In the genomic region with DNA sequence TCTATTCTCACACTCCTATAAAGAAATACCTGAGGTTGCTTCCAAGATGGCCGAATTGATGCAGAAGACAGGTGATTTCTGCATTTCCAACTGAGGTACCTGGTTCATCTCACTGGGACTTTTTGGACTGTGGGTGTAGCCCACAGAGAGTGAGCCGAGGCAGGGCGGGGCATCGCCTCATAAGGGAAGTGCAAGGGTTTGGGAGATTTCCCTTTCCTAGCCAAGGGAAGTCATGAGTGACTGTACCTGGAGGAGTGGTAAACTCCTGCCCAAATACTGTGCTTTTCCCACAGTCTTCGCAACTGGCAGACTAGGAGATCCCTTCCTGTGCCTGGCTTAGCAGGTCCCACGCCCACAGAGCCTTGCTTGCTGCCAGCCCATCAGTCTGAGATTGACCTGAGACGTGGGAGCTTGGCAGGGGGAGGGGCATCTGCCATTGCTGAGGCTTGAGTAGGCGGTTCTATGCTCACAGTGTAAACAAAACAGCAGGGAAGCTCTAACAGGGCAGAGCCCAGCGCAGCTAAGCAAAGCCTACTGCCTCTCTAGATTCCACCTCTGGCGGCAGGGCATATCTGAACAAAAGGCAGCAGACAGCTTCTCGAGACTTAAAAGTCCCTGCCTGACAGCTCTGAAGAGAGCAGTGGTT, we compare ENCODE assay signal across 19 cellular contexts.
DNase-seq lines count a peak whose midpoint lies in the region; ATAC-seq, FAIRE-seq and TF ChIP-seq lines count a peak whose summit lies in the region.
"Had no signal": no experiment of that assay in that cellular context is flagged by ENCODE, and none has a peak within 500 bp of the region (broad histone marks: within the 10 kb centered on the region; RNA-seq: fewer than 3 reads in every experiment).

No MANE protein-coding gene starts in this region.

- H3K4me3 ChIP-seq in neuronal stem cell (ENCODE audit: low read length in 2 of 2) (no peak overlapping the region), heart right ventricle (peak overlapping the region in 1 of 10 donors; percentile 11)
- H3K4me3 ChIP-seq: esophagus muscularis mucosa, SJCRH30, thoracic aorta had no signal

- H3K14ac ChIP-seq in neuronal stem cell (ENCODE audit: low read length), result no peak overlapping the region

- no peaks in the 10 kb centered on the region for H3K79me1 ChIP-seq in neuronal stem cell (ENCODE audit: low read depth, low read length)

- WGBS in neuronal stem cell (ENCODE audit: extremely low coverage in 2 of 2, insufficient read length in 2 of 2, insufficient replicate concordance in 1 of 2), 2 donors, result no CpG with 5 or more reads among the region's 11 CpGs
- 65 to 68% methylated on average over 11 of the region's 11 CpGs for WGBS in heart right ventricle, 2 donors

- no peak overlapping the region for H2BK120ac ChIP-seq in neuronal stem cell (ENCODE audit: low read depth, low read length)

- H3K9me3 ChIP-seq in neuronal stem cell (replicated peaks in 1 of 2; ENCODE audit: control insufficient read depth in 2 of 2, insufficient read depth in 1 of 2, low read depth in 1 of 2, low read length in 2 of 2) (peaks cover 0 to 14% of the 10 kb centered on the region in 2 donors), heart right ventricle (peaks cover 0 to 32% (median 4%) of the 10 kb centered on the region in 11 donors)
- H3K9me3 ChIP-seq: SJCRH30, thoracic aorta had no signal

- no peak overlapping the region for H2BK15ac ChIP-seq in neuronal stem cell (ENCODE audit: low read length)

- no peak for TF ChIP-seq POLR2A in H54 (IDR thresholded peaks at IDR 0.05; ENCODE audit: low read depth, low read length)

- no peak overlapping the region for H4K8ac ChIP-seq in neuronal stem cell (ENCODE audit: low read depth, low read length)

- H3K27me3 ChIP-seq in neuronal stem cell (ENCODE audit: control insufficient read depth in 3 of 3, insufficient read depth in 3 of 3, low read depth in 1 of 3, low read length in 3 of 3) (no peaks in the 10 kb centered on the region), heart right ventricle (no peaks in the 10 kb centered on the region)
- H3K27me3 ChIP-seq: esophagus muscularis mucosa, SJCRH30 had no signal

- H3K23ac ChIP-seq in neuronal stem cell (ENCODE audit: low read depth, low read length, poor library complexity), result no peak overlapping the region

- DNase-seq in H54 (ENCODE audit: insufficient read length, low spot score) (peak; percentile 19), NCI-H187 treated with DMSO at 0.1 percent for 48 hours (lab: John Stamatoyannopoulos, UW) (peak; percentile 46), ecto neural progenitor cell (ENCODE audit: low spot score) (peak; percentile 69), neuronal stem cell (ENCODE audit: low spot score) (peak; percentile 20), heart right ventricle (no peak)
- DNase-seq: anterior cingulate cortex; cortex of kidney; left ventricle myocardium superior; NCI-H774; SJCRH30; stimulated activated CD4-positive, alpha-beta T cell treated with anti-CD3 and anti-CD28 coated beads, Interleukin-1b, Interleukin-23, amount 100 ng/mL, for 48 hours; stimulated activated CD8-positive, alpha-beta memory T cell treated with anti-CD3 and anti-CD28 coated beads, Interleukin-4, amount 100 ng/mL, for 48 hours; T1000 had no signal

- FAIRE-seq in H54 (lab: Jason Lieb, UNC), result peak; percentile 57
- FAIRE-seq: GM12891 had no signal

- H3K4me1 ChIP-seq in neuronal stem cell (ENCODE audit: control insufficient read depth in 2 of 2, insufficient read depth in 1 of 2, low read depth in 1 of 2, low read length in 2 of 2) (peaks cover 6 to 7% of the 10 kb centered on the region in 2 donors), heart right ventricle (no peaks in the 10 kb centered on the region)
- H3K4me1 ChIP-seq: esophagus muscularis mucosa, SJCRH30 had no signal

- H3K27ac ChIP-seq in neuronal stem cell (replicated peaks; ENCODE audit: low read length) (no peak overlapping the region), heart right ventricle (no peak overlapping the region)
- H3K27ac ChIP-seq: C4-2B, esophagus muscularis mucosa, SJCRH30, thoracic aorta had no signal

- H3K36me3 ChIP-seq in neuronal stem cell (replicated peaks in 1 of 2; ENCODE audit: control insufficient read depth in 2 of 2, insufficient read depth in 2 of 2, low read length in 2 of 2) (no peaks in the 10 kb centered on the region), heart right ventricle (no peaks in the 10 kb centered on the region)
- H3K36me3 ChIP-seq: esophagus muscularis mucosa, SJCRH30, thoracic aorta had no signal

- no peak overlapping the region for H3K4ac ChIP-seq in neuronal stem cell (ENCODE audit: low read length)

- no peak overlapping the region for H2AK5ac ChIP-seq in neuronal stem cell (ENCODE audit: low read depth, low read length)

- H3K4me2 ChIP-seq in neuronal stem cell (ENCODE audit: insufficient read depth, low read length, poor library complexity, severe bottlenecking), result peak overlapping the region; percentile 18

- no peak for ATAC-seq in GM18517 (IDR thresholded peaks at IDR 0.05; ENCODE audit: unreplicated experiment)
- no peak for ATAC-seq in HG03439 (IDR thresholded peaks at IDR 0.05; ENCODE audit: unreplicated experiment)
- no peak for ATAC-seq in heart right ventricle
- ATAC-seq: left ventricle myocardium superior had no signal

- no peak for TF ChIP-seq CTCF in heart right ventricle (IDR thresholded peaks at IDR 0.05)

- intact Hi-C loops in heart right ventricle (cut with DNase I), result no loop called here

- no peak overlapping the region for H4K91ac ChIP-seq in neuronal stem cell (ENCODE audit: low read depth, low read length, poor library complexity)

- no peak overlapping the region for H2BK12ac ChIP-seq in neuronal stem cell (ENCODE audit: low read length)

- H2BK5ac ChIP-seq in neuronal stem cell (ENCODE audit: low read length), result no peak overlapping the region

- H3K18ac ChIP-seq in neuronal stem cell (ENCODE audit: low read length), result peak overlapping the region; percentile 87

- peak overlapping the region; percentile 82 for H2AFZ ChIP-seq in neuronal stem cell (ENCODE audit: low read length)

- no peak overlapping the region for H3K9ac ChIP-seq in neuronal stem cell (ENCODE audit: low read depth, low read length, poor library complexity)

Comparison
In these comparisons a context has a peak if more than half of its experiments do, and no peak if none do; other contexts are left out.
1. DNase-seq: peak in H54 (single experiment), NCI-H187 treated with DMSO at 0.1 percent for 48 hours (single experiment), ecto neural progenitor cell (single experiment) and neuronal stem cell (single experiment); none in heart right ventricle (0 of 2).